40 cellular contexts compared by ENCODE assay signal in genomic region chr10:50423448-50423847, GRCh38.
"Had no signal": no experiment of that assay in that cellular context is flagged by ENCODE, and none has a peak within 500 bp of the region (broad histone marks: within the 10 kb centered on the region; RNA-seq: fewer than 3 reads in every experiment).

No MANE protein-coding gene starts in this region.

- H3K27ac Mint-ChIP-seq: activated naive CD4-positive, alpha-beta T cell treated with anti-CD3 and anti-CD28 coated beads for 36 hours; activated naive CD4-positive, alpha-beta T cell treated with anti-CD3 and anti-CD28 coated beads, Interleukin-2, amount 10 ng/mL, durations not matched to agents 7 days and 5 days; activated naive CD4-positive, alpha-beta T cell treated with anti-CD3 and anti-CD28 coated beads, Interleukin-2, amount 50 U/mL, for 24 hours; activated naive CD4-positive, alpha-beta T cell treated with anti-CD3 and anti-CD28 coated beads, Interleukin-2, amount 50 U/mL, for 72 hours; activated naive CD8-positive, alpha-beta T cell; activated naive CD8-positive, alpha-beta T cell treated with anti-CD3 and anti-CD28 coated beads for 36 hours; activated naive CD8-positive, alpha-beta T cell treated with anti-CD3 and anti-CD28 coated beads, Interleukin-2, amount 10 ng/mL, durations not matched to agents 7 days and 5 days; activated naive CD8-positive, alpha-beta T cell treated with anti-CD3 and anti-CD28 coated beads, Interleukin-2, amount 50 U/mL, for 24 hours; activated T-cell treated with anti-CD3 and anti-CD28 coated beads, Interleukin-2, amount 50 U/mL, for 24 hours; activated T-cell treated with anti-CD3 and anti-CD28 coated beads, Interleukin-2, amount 50 U/mL, for 72 hours; activated T-helper 1 cell treated with anti-CD3 and anti-CD28 coated beads, Interleukin-12 subunit alpha, Interleukin-12 subunit beta, Interleukin-2, Interleukin-4 antibody, amounts not matched to agents 30 ng/mL and 10 ng/mL and 1 ng/mL, durations not matched to agents 14 hours and 24 hours and 36 hours; activated T-helper 17 cell treated with anti-CD3 and anti-CD28 coated beads, Interleukin-2, amount 50 U/mL, for 72 hours; activated T-helper 2 cell treated with anti-CD3 and anti-CD28 coated beads, Interferon-gamma antibody, Interleukin-2, Interleukin-4, amounts not matched to agents 10 μg/mL and 5 μg/mL and 100 μg/mL, durations not matched to agents 14 hours and 24 hours and 36 hours; brain had no signal

- ATAC-seq: activated naive CD4-positive, alpha-beta T cell treated with anti-CD3 and anti-CD28 coated beads, Interleukin-2, amount 50 U/mL, for 72 hours; activated naive CD8-positive, alpha-beta T cell treated with anti-CD3 and anti-CD28 coated beads, Interleukin-2, amount 50 U/mL, for 24 hours; activated T-cell treated with anti-CD3 and anti-CD28 coated beads, Interleukin-2, amount 50 U/mL, for 4 hours; activated T-cell treated with anti-CD3 and anti-CD28 coated beads, Interleukin-2, amount 50 U/mL, for 72 hours; activated T-helper 17 cell treated with anti-CD3 and anti-CD28 coated beads, Interleukin-2, amount 50 U/mL, for 72 hours; body of pancreas had no signal

- H3K4me3 Mint-ChIP-seq: activated naive CD4-positive, alpha-beta T cell treated with anti-CD3 and anti-CD28 coated beads for 36 hours; activated naive CD4-positive, alpha-beta T cell treated with anti-CD3 and anti-CD28 coated beads, Interleukin-2, amount 10 ng/mL, durations not matched to agents 7 days and 5 days; activated naive CD4-positive, alpha-beta T cell treated with anti-CD3 and anti-CD28 coated beads, Interleukin-2, amount 50 U/mL, for 24 hours; activated naive CD8-positive, alpha-beta T cell; activated naive CD8-positive, alpha-beta T cell treated with anti-CD3 and anti-CD28 coated beads for 36 hours; activated naive CD8-positive, alpha-beta T cell treated with anti-CD3 and anti-CD28 coated beads, Interleukin-2, amount 10 ng/mL, durations not matched to agents 7 days and 5 days; activated naive CD8-positive, alpha-beta T cell treated with anti-CD3 and anti-CD28 coated beads, Interleukin-2, amount 50 U/mL, for 24 hours; activated T-cell treated with anti-CD3 and anti-CD28 coated beads, Interleukin-2, amount 50 U/mL, for 24 hours; activated T-cell treated with anti-CD3 and anti-CD28 coated beads, Interleukin-2, amount 50 U/mL, for 4 hours; activated T-cell treated with anti-CD3 and anti-CD28 coated beads, Interleukin-2, amount 50 U/mL, for 72 hours; activated T-helper 1 cell treated with anti-CD3 and anti-CD28 coated beads, Interleukin-12 subunit alpha, Interleukin-12 subunit beta, Interleukin-2, Interleukin-4 antibody, amounts not matched to agents 30 ng/mL and 10 ng/mL and 1 ng/mL, durations not matched to agents 14 hours and 24 hours and 36 hours; activated T-helper 17 cell treated with anti-CD3 and anti-CD28 coated beads, Interleukin-2, amount 50 U/mL, for 72 hours; brain; central memory CD8-positive, alpha-beta T cell had no signal

- FAIRE-seq: astrocyte, bronchial epithelial cell had no signal

- H3K9me3 Mint-ChIP-seq: activated naive CD4-positive, alpha-beta T cell treated with anti-CD3 and anti-CD28 coated beads for 36 hours; activated naive CD4-positive, alpha-beta T cell treated with anti-CD3 and anti-CD28 coated beads, Interleukin-2, amount 10 ng/mL, durations not matched to agents 7 days and 5 days; activated naive CD4-positive, alpha-beta T cell treated with anti-CD3 and anti-CD28 coated beads, Interleukin-2, amount 50 U/mL, for 24 hours; activated naive CD4-positive, alpha-beta T cell treated with anti-CD3 and anti-CD28 coated beads, Interleukin-2, amount 50 U/mL, for 72 hours; activated naive CD8-positive, alpha-beta T cell treated with anti-CD3 and anti-CD28 coated beads for 36 hours; activated naive CD8-positive, alpha-beta T cell treated with anti-CD3 and anti-CD28 coated beads, Interleukin-2, amount 10 ng/mL, durations not matched to agents 7 days and 5 days; activated naive CD8-positive, alpha-beta T cell treated with anti-CD3 and anti-CD28 coated beads, Interleukin-2, amount 50 U/mL, for 24 hours; activated T-cell treated with anti-CD3 and anti-CD28 coated beads, Interleukin-2, amount 50 U/mL, for 4 hours; activated T-cell treated with anti-CD3 and anti-CD28 coated beads, Interleukin-2, amount 50 U/mL, for 72 hours; activated T-helper 17 cell treated with anti-CD3 and anti-CD28 coated beads, Interleukin-2, amount 50 U/mL, for 72 hours; activated T-helper 2 cell treated with anti-CD3 and anti-CD28 coated beads, Interferon-gamma antibody, Interleukin-2, Interleukin-4, amounts not matched to agents 10 μg/mL and 5 μg/mL and 100 μg/mL, durations not matched to agents 14 hours and 24 hours and 36 hours; brain; central memory CD8-positive, alpha-beta T cell had no signal

- DNase-seq: activated effector memory CD4-positive, alpha-beta T cell treated with anti-CD3 and anti-CD28 coated beads, Interleukin-2, amount 50 U/mL, for 16 hours; activated effector memory CD4-positive, alpha-beta T cell treated with Interleukin-2 at 50 U/mL for 16 hours; activated gamma-delta T cell; activated naive CD4-positive, alpha-beta T cell; activated naive CD4-positive, alpha-beta T cell treated with anti-CD3 and anti-CD28 coated beads for 36 hours; activated naive CD4-positive, alpha-beta T cell treated with anti-CD3 and anti-CD28 coated beads, Interleukin-2, amount 10 ng/mL, durations not matched to agents 7 days and 5 days; activated naive CD4-positive, alpha-beta T cell treated with anti-CD3 and anti-CD28 coated beads, Interleukin-2, amount 50 U/mL, for 16 hours; activated naive CD4-positive, alpha-beta T cell treated with Interleukin-2 at 50 U/mL for 16 hours; activated naive CD8-positive, alpha-beta T cell treated with anti-CD3 and anti-CD28 coated beads for 36 hours; activated naive CD8-positive, alpha-beta T cell treated with anti-CD3 and anti-CD28 coated beads, Interleukin-2, amount 10 ng/mL, durations not matched to agents 7 days and 5 days; activated naive CD8-positive, alpha-beta T cell treated with anti-CD3 and anti-CD28 coated beads, Interleukin-2, amount 50 U/mL, for 24 hours; activated T-cell treated with anti-CD3 and anti-CD28 coated beads for 4 hours; activated T-cell treated with anti-CD3 and anti-CD28 coated beads, Interleukin-2, amount 50 U/mL, for 1 hour; activated T-cell treated with anti-CD3 and anti-CD28 coated beads, Interleukin-2, amount 50 U/mL, for 24 hours; activated T-cell treated with anti-CD3 and anti-CD28 coated beads, Interleukin-2, amount 50 U/mL, for 4 hours; activated T-cell treated with anti-CD3 and anti-CD28 coated beads, Interleukin-2, amount 50 U/mL, for 48 hours; activated T-cell treated with anti-CD3 and anti-CD28 coated beads, Interleukin-2, amount 50 U/mL, for 72 hours; adrenal gland; amniotic stem cell; amygdala; anterior cingulate cortex; aorta; body of pancreas; brain microvascular endothelial cell; caudate nucleus; central memory CD4-positive, alpha-beta T cell; cerebellar nuclear complex had no signal

- H3K27me3 Mint-ChIP-seq: activated naive CD4-positive, alpha-beta T cell treated with anti-CD3 and anti-CD28 coated beads, Interleukin-2, amount 50 U/mL, for 24 hours; activated naive CD8-positive, alpha-beta T cell; activated naive CD8-positive, alpha-beta T cell treated with anti-CD3 and anti-CD28 coated beads for 36 hours; activated naive CD8-positive, alpha-beta T cell treated with anti-CD3 and anti-CD28 coated beads, Interleukin-2, amount 10 ng/mL, durations not matched to agents 7 days and 5 days; activated naive CD8-positive, alpha-beta T cell treated with anti-CD3 and anti-CD28 coated beads, Interleukin-2, amount 50 U/mL, for 24 hours; activated T-cell treated with anti-CD3 and anti-CD28 coated beads, Interleukin-2, amount 50 U/mL, for 24 hours; activated T-helper 17 cell treated with anti-CD3 and anti-CD28 coated beads, Interleukin-2, amount 50 U/mL, for 72 hours; central memory CD8-positive, alpha-beta T cell had no signal

- H3K27ac ChIP-seq: adrenal gland, ascending aorta, body of pancreas, brain microvascular endothelial cell, breast epithelium, cardiac muscle cell had no signal

- H3K36me3 Mint-ChIP-seq: brain had no signal
